36 cellular contexts compared by ENCODE assay signal in genomic region chr16:5374184-5374583, GRCh38.
"Had no signal": no experiment of that assay in that cellular context is flagged by ENCODE, and none has a peak within 500 bp of the region (broad histone marks: within the 10 kb centered on the region; RNA-seq: fewer than 3 reads in every experiment).

No MANE protein-coding gene starts in this region.

- H3K9me3 Mint-ChIP-seq: activated B cell treated with CpG ODN at 0.5 μM for 24 hours; activated CD4-positive, alpha-beta memory T cell treated with anti-CD3 and anti-CD28 coated beads for 36 hours; activated CD4-positive, alpha-beta T cell treated with anti-CD3 and anti-CD28 coated beads, Interleukin-2, amount 10 ng/mL, durations not matched to agents 24 days and 14 days; activated CD8-positive, alpha-beta T cell treated with anti-CD3 and anti-CD28 coated beads for 36 hours; activated naive CD4-positive, alpha-beta T cell treated with anti-CD3 and anti-CD28 coated beads for 36 hours; activated naive CD4-positive, alpha-beta T cell treated with anti-CD3 and anti-CD28 coated beads, Interleukin-2, amount 50 U/mL, for 72 hours; activated naive CD8-positive, alpha-beta T cell treated with anti-CD3 and anti-CD28 coated beads for 36 hours; activated T-cell treated with anti-CD3 and anti-CD28 coated beads, Interleukin-2, amount 50 U/mL, for 4 hours; activated T-cell treated with anti-CD3 and anti-CD28 coated beads, Interleukin-2, amount 50 U/mL, for 72 hours; activated T-helper 1 cell treated with anti-CD3 and anti-CD28 coated beads, Interleukin-12 subunit alpha, Interleukin-12 subunit beta, Interleukin-2, Interleukin-4 antibody, amounts not matched to agents 30 ng/mL and 10 ng/mL and 1 ng/mL, durations not matched to agents 14 hours and 24 hours and 36 hours; activated T-helper 17 cell treated with anti-CD3 and anti-CD28 coated beads, Interleukin-2, amount 50 U/mL, for 72 hours; T-helper 1 cell treated with Interleukin-12 subunit alpha and Interleukin-12 subunit beta and Interleukin-4 antibody, amounts not matched to agents 30 μg/mL and 1 μg/mL, for 36 hours; T-helper 2 cell treated with Interferon-gamma antibody and Interleukin-4, amounts not matched to agents 5 μg/mL and 100 μg/mL, for 36 hours had no signal

- DNase-seq: activated B cell treated with CpG ODN at 0.5 μM for 24 hours; activated CD4-positive, alpha-beta memory T cell treated with anti-CD3 and anti-CD28 coated beads for 36 hours; activated CD4-positive, alpha-beta T cell treated with anti-CD3 and anti-CD28 coated beads for 4 hours; activated CD4-positive, alpha-beta T cell treated with anti-CD3 and anti-CD28 coated beads, Interleukin-2, amount 10 ng/mL, durations not matched to agents 24 days and 14 days; activated CD4-positive, alpha-beta T cell treated with anti-CD3 and anti-CD28 coated beads, Interleukin-2, amount 50 U/mL, for 1 hour; activated CD4-positive, alpha-beta T cell treated with anti-CD3 and anti-CD28 coated beads, Interleukin-2, amount 50 U/mL, for 4 hours; activated CD4-positive, CD25-positive, alpha-beta regulatory T cell treated with anti-CD3 and anti-CD28 coated beads, Interleukin-2, amount 50 U/mL, for 72 hours; activated CD8-positive, alpha-beta memory T cell treated with anti-CD3 and anti-CD28 coated beads, Interleukin-2, amount 50 U/mL, for 4 hours; activated CD8-positive, alpha-beta T cell treated with anti-CD3 and anti-CD28 coated beads for 36 hours; activated effector memory CD4-positive, alpha-beta T cell treated with anti-CD3 and anti-CD28 coated beads, Interleukin-2, amount 50 U/mL, for 16 hours; activated gamma-delta T cell treated with Interleukin-2 at 50 U/mL for 16 hours; activated naive CD4-positive, alpha-beta T cell; activated naive CD4-positive, alpha-beta T cell treated with anti-CD3 and anti-CD28 coated beads for 36 hours; activated naive CD4-positive, alpha-beta T cell treated with anti-CD3 and anti-CD28 coated beads, Interleukin-2, amount 50 U/mL, for 16 hours; activated naive CD8-positive, alpha-beta T cell treated with anti-CD3 and anti-CD28 coated beads for 36 hours; activated T-cell treated with anti-CD3 and anti-CD28 coated beads for 4 hours; activated T-cell treated with anti-CD3 and anti-CD28 coated beads, Interleukin-2, amount 50 U/mL, for 1 hour; activated T-cell treated with anti-CD3 and anti-CD28 coated beads, Interleukin-2, amount 50 U/mL, for 4 hours; activated T-cell treated with anti-CD3 and anti-CD28 coated beads, Interleukin-2, amount 50 U/mL, for 72 hours; adrenal gland; amniotic stem cell; aorta; body of pancreas; brain microvascular endothelial cell; central memory CD4-positive, alpha-beta T cell; T-helper 2 cell; T-helper 9 cell had no signal

- H3K9me3 ChIP-seq: adrenal gland, body of pancreas, breast epithelium had no signal

- H3K27ac Mint-ChIP-seq: activated B cell treated with CpG ODN at 0.5 μM for 24 hours; activated CD4-positive, alpha-beta memory T cell treated with anti-CD3 and anti-CD28 coated beads for 36 hours; activated CD4-positive, alpha-beta T cell treated with anti-CD3 and anti-CD28 coated beads, Interleukin-2, amount 10 ng/mL, durations not matched to agents 24 days and 14 days; activated CD8-positive, alpha-beta T cell treated with anti-CD3 and anti-CD28 coated beads for 36 hours; activated naive CD4-positive, alpha-beta T cell treated with anti-CD3 and anti-CD28 coated beads for 36 hours; activated naive CD4-positive, alpha-beta T cell treated with anti-CD3 and anti-CD28 coated beads, Interleukin-2, amount 50 U/mL, for 72 hours; activated naive CD8-positive, alpha-beta T cell treated with anti-CD3 and anti-CD28 coated beads for 36 hours; activated T-cell treated with anti-CD3 and anti-CD28 coated beads, Interleukin-2, amount 50 U/mL, for 72 hours; activated T-helper 1 cell treated with anti-CD3 and anti-CD28 coated beads, Interleukin-12 subunit alpha, Interleukin-12 subunit beta, Interleukin-2, Interleukin-4 antibody, amounts not matched to agents 30 ng/mL and 10 ng/mL and 1 ng/mL, durations not matched to agents 14 hours and 24 hours and 36 hours; activated T-helper 17 cell treated with anti-CD3 and anti-CD28 coated beads, Interleukin-2, amount 50 U/mL, for 72 hours; T-helper 2 cell treated with Interferon-gamma antibody and Interleukin-4, amounts not matched to agents 5 μg/mL and 100 μg/mL, for 36 hours had no signal

- H3K4me1 Mint-ChIP-seq: activated B cell treated with CpG ODN at 0.5 μM for 24 hours; activated CD4-positive, alpha-beta T cell treated with anti-CD3 and anti-CD28 coated beads, Interleukin-2, amount 10 ng/mL, durations not matched to agents 24 days and 14 days; activated naive CD8-positive, alpha-beta T cell treated with anti-CD3 and anti-CD28 coated beads for 36 hours; activated T-helper 17 cell treated with anti-CD3 and anti-CD28 coated beads, Interleukin-2, amount 50 U/mL, for 72 hours had no signal

- H3K4me1 ChIP-seq: adrenal gland, body of pancreas, breast epithelium had no signal

- H3K27me3 ChIP-seq: adrenal gland, body of pancreas, brain microvascular endothelial cell had no signal

- H3K4me3 Mint-ChIP-seq: activated B cell treated with CpG ODN at 0.5 μM for 24 hours; activated CD4-positive, alpha-beta memory T cell treated with anti-CD3 and anti-CD28 coated beads for 36 hours; activated CD4-positive, alpha-beta T cell treated with anti-CD3 and anti-CD28 coated beads, Interleukin-2, amount 10 ng/mL, durations not matched to agents 24 days and 14 days; activated CD8-positive, alpha-beta T cell treated with anti-CD3 and anti-CD28 coated beads for 36 hours; activated naive CD4-positive, alpha-beta T cell treated with anti-CD3 and anti-CD28 coated beads for 36 hours; activated naive CD8-positive, alpha-beta T cell treated with anti-CD3 and anti-CD28 coated beads for 36 hours; activated T-cell treated with anti-CD3 and anti-CD28 coated beads, Interleukin-2, amount 50 U/mL, for 4 hours; activated T-cell treated with anti-CD3 and anti-CD28 coated beads, Interleukin-2, amount 50 U/mL, for 72 hours; activated T-helper 1 cell treated with anti-CD3 and anti-CD28 coated beads, Interleukin-12 subunit alpha, Interleukin-12 subunit beta, Interleukin-2, Interleukin-4 antibody, amounts not matched to agents 30 ng/mL and 10 ng/mL and 1 ng/mL, durations not matched to agents 14 hours and 24 hours and 36 hours; activated T-helper 17 cell treated with anti-CD3 and anti-CD28 coated beads, Interleukin-2, amount 50 U/mL, for 72 hours; T-helper 1 cell treated with Interleukin-12 subunit alpha and Interleukin-12 subunit beta and Interleukin-4 antibody, amounts not matched to agents 30 μg/mL and 1 μg/mL, for 36 hours; T-helper 2 cell treated with Interferon-gamma antibody and Interleukin-4, amounts not matched to agents 5 μg/mL and 100 μg/mL, for 36 hours had no signal

- H3K36me3 ChIP-seq: adrenal gland, brain microvascular endothelial cell, breast epithelium had no signal

- FAIRE-seq: astrocyte, TTC549 had no signal

- H3K4me3 ChIP-seq: adrenal gland, body of pancreas, breast epithelium had no signal

- H3K36me3 Mint-ChIP-seq: activated CD4-positive, alpha-beta memory T cell treated with anti-CD3 and anti-CD28 coated beads for 36 hours; activated naive CD4-positive, alpha-beta T cell treated with anti-CD3 and anti-CD28 coated beads, Interleukin-2, amount 50 U/mL, for 72 hours; activated naive CD8-positive, alpha-beta T cell treated with anti-CD3 and anti-CD28 coated beads for 36 hours had no signal

- ATAC-seq: activated CD8-positive, alpha-beta T cell treated with anti-CD3 and anti-CD28 coated beads for 36 hours; activated naive CD4-positive, alpha-beta T cell treated with anti-CD3 and anti-CD28 coated beads, Interleukin-2, amount 50 U/mL, for 72 hours; activated T-cell treated with anti-CD3 and anti-CD28 coated beads, Interleukin-2, amount 50 U/mL, for 4 hours; activated T-cell treated with anti-CD3 and anti-CD28 coated beads, Interleukin-2, amount 50 U/mL, for 72 hours; activated T-helper 17 cell treated with anti-CD3 and anti-CD28 coated beads, Interleukin-2, amount 50 U/mL, for 72 hours; body of pancreas had no signal

- H3K27ac ChIP-seq: adrenal gland, body of pancreas, brain microvascular endothelial cell, breast epithelium, VCaP had no signal

- H3K27me3 Mint-ChIP-seq: activated CD4-positive, alpha-beta T cell treated with anti-CD3 and anti-CD28 coated beads, Interleukin-2, amount 10 ng/mL, durations not matched to agents 24 days and 14 days had no signal
